ENCODE assay signal across 22 cellular contexts in genomic region chr5:177314376-177315342, GRCh38. TPM values are rescaled to one million over a fixed set of nuclear protein-coding genes. Genes with fewer than 3 reads are reported as not detected.
A peak's percentile ranks its signal among the peaks of the same experiment; 100 is the strongest.
DNase-seq lines count a peak whose midpoint lies in the region; ATAC-seq and TF ChIP-seq lines count a peak whose summit lies in the region.
"Had no signal": no experiment of that assay in that cellular context is flagged by ENCODE, and none has a peak within 500 bp of the region (broad histone marks: within the 10 kb centered on the region; RNA-seq: fewer than 3 reads in every experiment).

No MANE protein-coding gene starts in this region.

- no TSS peak for BruUV-seq in A673 (replicated peaks; lab: Mats Ljungman, UMichigan)

- 87 to 93% methylated on average over 14 to 18 of the region's 18 CpGs for WGBS in aorta, 2 donors
- no CpG with 5 or more reads among the region's 18 CpGs for WGBS in mesendoderm (ENCODE audit: extremely low coverage, insufficient coverage, low lambda C conversion rate)

- CTCF ChIA-PET in activated CD8-positive, alpha-beta T cell treated with anti-CD3 and anti-CD28 coated beads, Interleukin-2, amount 10 ng/mL, durations not matched to agents 7 days and 5 days (lab: Charles Lee), result interaction anchor here (1.1 to 1.4 kb wide), 3 partner anchors 32 to 187 kb away, joined by 3 to 5 read pairs (median 3); no protein-coding TSS in a partner anchor
- CTCF ChIA-PET in activated CD8-positive, alpha-beta T cell treated with anti-CD3 and anti-CD28 coated beads for 36 hours (lab: Charles Lee), result interaction anchor here (1.1 to 6.2 kb wide), 9 partner anchors 21 to 201 kb away, joined by 3 to 58 read pairs (median 5); partner anchors contain the start of genes LMAN2 and PFN3
- CTCF ChIA-PET in A673 (lab: Charles Lee), result no interaction called here

- H3K27me3 ChIP-seq in neural progenitor cell (peaks cover 3% of the 10 kb centered on the region), aorta (ENCODE audit: control insufficient read depth in 1 of 2, insufficient read depth in 2 of 2, low read length in 1 of 2) (no peaks in the 10 kb centered on the region), mesendoderm (ENCODE audit: insufficient read depth, low read length, poor library complexity) (no peaks in the 10 kb centered on the region), A673 (replicated peaks; ENCODE audit: insufficient read depth, low read depth, low read length, poor library complexity) (no peaks in the 10 kb centered on the region)
- H3K27me3 ChIP-seq: MG63 had no signal

- H3K27ac Mint-ChIP-seq in activated CD8-positive, alpha-beta T cell treated with anti-CD3 and anti-CD28 coated beads, Interleukin-2, amount 10 ng/mL, durations not matched to agents 7 days and 5 days, result peak overlapping the region; percentile 25
- H3K27ac Mint-ChIP-seq in activated CD8-positive, alpha-beta T cell treated with anti-CD3 and anti-CD28 coated beads for 36 hours, result no peak overlapping the region
- no peak overlapping the region for H3K27ac Mint-ChIP-seq in T-helper 17 cell
- H3K27ac Mint-ChIP-seq in neural progenitor cell, result no peak overlapping the region

- H3F3A ChIP-seq in neural progenitor cell (ENCODE audit: low read depth), result peaks cover 27% of the 10 kb centered on the region

- no peak overlapping the region for H3K23ac ChIP-seq in mesendoderm (ENCODE audit: low read length)

- H4K20me1 ChIP-seq in neural progenitor cell (ENCODE audit: low read depth), result peaks cover 15% of the 10 kb centered on the region

- no peak overlapping the region for H3K9ac ChIP-seq in neural progenitor cell
- no peak overlapping the region for H3K9ac ChIP-seq in mesendoderm (ENCODE audit: low read length)

- H2BK5ac ChIP-seq in mesendoderm (ENCODE audit: low read length), result no peak overlapping the region

- no peak overlapping the region for H3K4me3 Mint-ChIP-seq in activated CD8-positive, alpha-beta T cell treated with anti-CD3 and anti-CD28 coated beads, Interleukin-2, amount 10 ng/mL, durations not matched to agents 7 days and 5 days
- H3K4me3 Mint-ChIP-seq in activated CD8-positive, alpha-beta T cell treated with anti-CD3 and anti-CD28 coated beads for 36 hours, result no peak overlapping the region
- H3K4me3 Mint-ChIP-seq in T-helper 17 cell (peak overlapping the region; percentile 9), neural progenitor cell (peak overlapping the region; percentile 8)

- H3K18ac ChIP-seq in mesendoderm (ENCODE audit: low read length), result no peak overlapping the region

- H3K4ac ChIP-seq in mesendoderm (ENCODE audit: low read depth, low read length), result no peak overlapping the region

- TF ChIP-seq CTCF in activated CD8-positive, alpha-beta T cell treated with anti-CD3 and anti-CD28 coated beads for 36 hours (IDR thresholded peaks at IDR 0.05), result no peak
- TF ChIP-seq CTCF in neural progenitor cell (IDR thresholded peaks at IDR 0.05) (no peak), A673 (conservative IDR thresholded peaks at IDR 0.05; ENCODE audit: low read depth, low read length) (no peak)

- intact Hi-C loops in activated CD8-positive, alpha-beta T cell treated with anti-CD3 and anti-CD28 coated beads for 36 hours (cut with micrococcal nuclease), result loop anchor here (5.0 to 10.0 kb wide), 4 partner anchors 43 to 183 kb away; partner anchors contain the start of genes PDLIM7 and RGS14
- intact Hi-C loops in aorta (cut with DNase I), result loop anchor here in 1 of 2 donors (5.0 kb wide), 3 partner anchors 53 to 202 kb away; no protein-coding TSS in a partner anchor
- intact Hi-C loops in A673 (cut with micrococcal nuclease; ENCODE audit: unreplicated experiment), result no loop called here

- peaks cover 52% of the 10 kb centered on the region for H3K4me1 Mint-ChIP-seq in activated CD8-positive, alpha-beta T cell treated with anti-CD3 and anti-CD28 coated beads, Interleukin-2, amount 10 ng/mL, durations not matched to agents 7 days and 5 days (ENCODE audit: low read depth)
- peaks cover 27% of the 10 kb centered on the region for H3K4me1 Mint-ChIP-seq in activated CD8-positive, alpha-beta T cell treated with anti-CD3 and anti-CD28 coated beads for 36 hours (ENCODE audit: low read depth)
- H3K4me1 Mint-ChIP-seq in T-helper 17 cell (peaks cover 33% of the 10 kb centered on the region), neural progenitor cell (peaks cover 31% of the 10 kb centered on the region)

- no peak overlapping the region for H2AFZ ChIP-seq in neural progenitor cell (replicated peaks)

- no peak overlapping the region for H3K4me2 ChIP-seq in neural progenitor cell
- H3K4me2 ChIP-seq in mesendoderm (ENCODE audit: low read length), result no peak overlapping the region

- H3K27me3 Mint-ChIP-seq in activated CD8-positive, alpha-beta T cell treated with anti-CD3 and anti-CD28 coated beads, Interleukin-2, amount 10 ng/mL, durations not matched to agents 7 days and 5 days (ENCODE audit: low read depth), result no peaks in the 10 kb centered on the region
- no peaks in the 10 kb centered on the region for H3K27me3 Mint-ChIP-seq in activated CD8-positive, alpha-beta T cell treated with anti-CD3 and anti-CD28 coated beads for 36 hours
- no peaks in the 10 kb centered on the region for H3K27me3 Mint-ChIP-seq in T-helper 17 cell
- peaks cover 9% of the 10 kb centered on the region for H3K27me3 Mint-ChIP-seq in neural progenitor cell (ENCODE audit: insufficient read depth, low read depth)

- no peak overlapping the region for H3K56ac ChIP-seq in mesendoderm (ENCODE audit: low read length)

- no peak overlapping the region for H4K5ac ChIP-seq in mesendoderm (ENCODE audit: low read length)

- no peak overlapping the region for H2BK15ac ChIP-seq in mesendoderm (replicated peaks; ENCODE audit: low read depth)

- peaks cover 28% of the 10 kb centered on the region for H3K36me3 Mint-ChIP-seq in activated CD8-positive, alpha-beta T cell treated with anti-CD3 and anti-CD28 coated beads, Interleukin-2, amount 10 ng/mL, durations not matched to agents 7 days and 5 days (ENCODE audit: low read depth)
- H3K36me3 Mint-ChIP-seq in activated CD8-positive, alpha-beta T cell treated with anti-CD3 and anti-CD28 coated beads for 36 hours (ENCODE audit: low read depth), result peaks cover 12% of the 10 kb centered on the region
- no peaks in the 10 kb centered on the region for H3K36me3 Mint-ChIP-seq in T-helper 17 cell (ENCODE audit: low read depth)
- H3K36me3 Mint-ChIP-seq in neural progenitor cell, result no peaks in the 10 kb centered on the region

- no peak for ATAC-seq in activated CD8-positive, alpha-beta T cell treated with anti-CD3 and anti-CD28 coated beads, Interleukin-2, amount 10 ng/mL, durations not matched to agents 7 days and 5 days
- ATAC-seq in activated CD8-positive, alpha-beta T cell treated with anti-CD3 and anti-CD28 coated beads for 36 hours, result no peak
- ATAC-seq in T-helper 17 cell, result no peak
- ATAC-seq in aorta (ENCODE audit: low FRiP score), result no peak
- no peak for ATAC-seq in GM21786 (IDR thresholded peaks at IDR 0.05; ENCODE audit: unreplicated experiment)
- ATAC-seq: GM12878, SK-N-SH treated with all-trans-retinoic acid at 6 μM for 48 hours had no signal

- H3K79me2 ChIP-seq in neural progenitor cell (ENCODE audit: low read depth) (no peaks in the 10 kb centered on the region), mesendoderm (ENCODE audit: control insufficient read depth, insufficient read depth, low read length) (no peaks in the 10 kb centered on the region)

- no peak overlapping the region for H2AK5ac ChIP-seq in mesendoderm (ENCODE audit: low read length)

- POLR2A ChIA-PET in activated CD8-positive, alpha-beta T cell treated with anti-CD3 and anti-CD28 coated beads, Interleukin-2, amount 10 ng/mL, durations not matched to agents 7 days and 5 days (lab: Charles Lee), result interaction anchor here (1.2 to 1.9 kb wide), 2 partner anchors 37 kb away, joined by 6 read pairs; partner anchors contain the start of gene LMAN2
- POLR2A ChIA-PET in activated CD8-positive, alpha-beta T cell treated with anti-CD3 and anti-CD28 coated beads for 36 hours (lab: Charles Lee), result interaction anchor here (1.2 to 1.4 kb wide), 2 partner anchors 65 to 89 kb away, joined by 4 to 5 read pairs; no protein-coding TSS in a partner anchor
- POLR2A ChIA-PET in A673 (lab: Charles Lee; ENCODE audit: low non-redundant PET), result interaction anchor here (0.6 kb wide), 1 partner anchor 175 kb away, joined by 3 read pairs; no protein-coding TSS in a partner anchor

- no peak for DNase-seq in activated CD8-positive, alpha-beta T cell treated with anti-CD3 and anti-CD28 coated beads, Interleukin-2, amount 10 ng/mL, durations not matched to agents 7 days and 5 days
- DNase-seq in activated CD8-positive, alpha-beta T cell treated with anti-CD3 and anti-CD28 coated beads for 36 hours, result no peak
- no peak for DNase-seq in T-helper 17 cell
- DNase-seq in neural progenitor cell (ENCODE audit: low spot score), result no peak
- peak; percentile 47 to 69 for DNase-seq in aorta
- DNase-seq in mesendoderm, result no peak
- no peak for DNase-seq in A673 (ENCODE audit: low spot score)
- DNase-seq: 8988T; CD8-positive, alpha-beta memory T cell; DMS79 treated with DMSO at 0.1 percent for 48 hours; GDM1; GOT3; Karpas-422; MG63; NCI-H1092; NCI-H2107; NCI-H2227 treated with DMSO at 0.1 percent for 48 hours; NCI-H524; SHP77 treated with DMSO at 0.1 percent for 48 hours had no signal

- H3K27ac ChIP-seq in neural progenitor cell, result no peak overlapping the region
- H3K27ac ChIP-seq in aorta (ENCODE audit: low read depth in 1 of 2, low read length in 2 of 2), result no peak overlapping the region
- no peak overlapping the region for H3K27ac ChIP-seq in mesendoderm (ENCODE audit: low read depth, low read length)
- no peak overlapping the region for H3K27ac ChIP-seq in A673 (ENCODE audit: low read depth, low read length, poor library complexity, severe bottlenecking)

- H3K79me1 ChIP-seq in mesendoderm (ENCODE audit: low read length), result no peaks in the 10 kb centered on the region

- H3K36me3 ChIP-seq in neural progenitor cell (no peaks in the 10 kb centered on the region), aorta (ENCODE audit: control insufficient read depth in 1 of 2, insufficient read depth in 2 of 2, low read length in 1 of 2) (no peaks in the 10 kb centered on the region), mesendoderm (ENCODE audit: control insufficient read depth, insufficient read depth, low read length) (no peaks in the 10 kb centered on the region), A673 (ENCODE audit: insufficient read depth, low read length, poor library complexity, severe bottlenecking) (no peaks in the 10 kb centered on the region)

- H3K4me3 ChIP-seq in neural progenitor cell (no peak overlapping the region), aorta (ENCODE audit: low read length in 2 of 2) (no peak overlapping the region), mesendoderm (ENCODE audit: low read length) (no peak overlapping the region), A673 (ENCODE audit: low read depth, low read length, poor library complexity, severe bottlenecking) (no peak overlapping the region)
- H3K4me3 ChIP-seq: GM12878, MG63 had no signal

- H3K9me3 ChIP-seq in T-helper 17 cell (ENCODE audit: control insufficient read depth, low read length, poor library complexity, severe bottlenecking) (no peaks in the 10 kb centered on the region), neural progenitor cell (ENCODE audit: low read depth) (no peaks in the 10 kb centered on the region), aorta (ENCODE audit: control insufficient read depth, low read length) (no peaks in the 10 kb centered on the region), A673 (ENCODE audit: low read depth, low read length, poor library complexity, severe bottlenecking) (no peaks in the 10 kb centered on the region)
- H3K9me3 ChIP-seq: MG63 had no signal

- no peak overlapping the region for H4K8ac ChIP-seq in mesendoderm (ENCODE audit: low read depth, low read length)

- peaks cover 12% of the 10 kb centered on the region for H3K4me1 ChIP-seq in neural progenitor cell
- no peaks in the 10 kb centered on the region for H3K4me1 ChIP-seq in aorta (ENCODE audit: control insufficient read depth in 1 of 2, insufficient read depth in 2 of 2, low read length in 2 of 2)
- peaks cover 4% of the 10 kb centered on the region for H3K4me1 ChIP-seq in mesendoderm (ENCODE audit: control insufficient read depth, low read depth, low read length)
- peaks cover 18% of the 10 kb centered on the region for H3K4me1 ChIP-seq in A673 (ENCODE audit: insufficient read depth, low read length, poor library complexity, severe bottlenecking)

- no peaks in the 10 kb centered on the region for H3K9me3 Mint-ChIP-seq in activated CD8-positive, alpha-beta T cell treated with anti-CD3 and anti-CD28 coated beads, Interleukin-2, amount 10 ng/mL, durations not matched to agents 7 days and 5 days (ENCODE audit: insufficient read depth)
- H3K9me3 Mint-ChIP-seq in activated CD8-positive, alpha-beta T cell treated with anti-CD3 and anti-CD28 coated beads for 36 hours, result peaks cover 4% of the 10 kb centered on the region
- H3K9me3 Mint-ChIP-seq in neural progenitor cell, result peaks cover 4% of the 10 kb centered on the region

- no peak overlapping the region for H2BK120ac ChIP-seq in mesendoderm (ENCODE audit: low read depth, low read length)

RNA-seq across cellular contexts. Expression of gene MXD3, which starts 3.0 kb away (rescaled TPM):
- total RNA-seq in activated CD8-positive, alpha-beta T cell treated with anti-CD3 and anti-CD28 coated beads, Interleukin-2, amount 10 ng/mL, durations not matched to agents 7 days and 5 days, result 10 to 100 TPM; 93.2 to 96.9 TPM
- total RNA-seq in activated CD8-positive, alpha-beta T cell treated with anti-CD3 and anti-CD28 coated beads for 36 hours, result 10 to 100 TPM; 19.3 to 25.1 TPM
- total RNA-seq in T-helper 17 cell, result 10 to 100 TPM in 1 of 2 donors, 1 to 10 TPM in 1; 8.7 to 11.8 TPM
- 31.1 and 65.4 TPM in 2 replicates for total RNA-seq in neural progenitor cell (ENCODE audit: low replicate concordance)
- total RNA-seq in aorta, result 1 to 10 TPM; 9.1 to 9.2 TPM
- polyA plus RNA-seq in aorta, result 10 to 100 TPM in 1 of 2 donors, 1 to 10 TPM in 1; 4.1 to 52.6 TPM
- 3.1 TPM for polyA plus RNA-seq in mesendoderm (2013, experiment 1 of 2)
- polyA plus RNA-seq in mesendoderm (2013, experiment 2 of 2), result 2.6 TPM
- 15.1 and 19.4 TPM in 2 replicates for total RNA-seq in A673 (2021)

RNA-seq across cellular contexts. Expression of gene PRELID1, which starts 11.1 kb away (rescaled TPM):
- total RNA-seq in activated CD8-positive, alpha-beta T cell treated with anti-CD3 and anti-CD28 coated beads, Interleukin-2, amount 10 ng/mL, durations not matched to agents 7 days and 5 days, result 100 to 1,000 TPM; 152 to 154 TPM
- total RNA-seq in activated CD8-positive, alpha-beta T cell treated with anti-CD3 and anti-CD28 coated beads for 36 hours, result 100 to 1,000 TPM; 222 to 233 TPM
- total RNA-seq in T-helper 17 cell (10 to 100 TPM; 44.9 to 55.8 TPM), neural progenitor cell (ENCODE audit: low replicate concordance) (133 and 206 TPM in 2 replicates), aorta (10 to 100 TPM; 57.2 to 72.7 TPM), A673 (2021) (169 and 194 TPM in 2 replicates)
- 100 to 1,000 TPM in 1 of 2 donors, 10 to 100 TPM in 1; 91.0 to 104 TPM for polyA plus RNA-seq in aorta
- polyA plus RNA-seq in mesendoderm (2013, experiment 1 of 2), result 308 TPM
- 317 TPM for polyA plus RNA-seq in mesendoderm (2013, experiment 2 of 2)

RNA-seq across cellular contexts. Expression of gene RAB24, which starts 11.1 kb away (rescaled TPM):
- 10 to 100 TPM; 44.1 to 48.8 TPM for total RNA-seq in activated CD8-positive, alpha-beta T cell treated with anti-CD3 and anti-CD28 coated beads, Interleukin-2, amount 10 ng/mL, durations not matched to agents 7 days and 5 days
- 10 to 100 TPM; 26.6 TPM for total RNA-seq in activated CD8-positive, alpha-beta T cell treated with anti-CD3 and anti-CD28 coated beads for 36 hours
- total RNA-seq in T-helper 17 cell (10 to 100 TPM in 1 of 2 donors, 1 to 10 TPM in 1; 8.8 to 17.6 TPM), neural progenitor cell (ENCODE audit: low replicate concordance) (4.3 and 15.1 TPM in 2 replicates), aorta (10 to 100 TPM; 19.6 to 28.7 TPM), A673 (2021) (16.0 and 19.2 TPM in 2 replicates)
- 10 to 100 TPM; 49.6 to 80.7 TPM for polyA plus RNA-seq in aorta
- polyA plus RNA-seq in mesendoderm (2013, experiment 1 of 2), result 10.6 TPM
- polyA plus RNA-seq in mesendoderm (2013, experiment 2 of 2), result 10.3 TPM

RNA-seq across cellular contexts. Expression of gene LMAN2, which starts 36.8 kb away (rescaled TPM):
- total RNA-seq in activated CD8-positive, alpha-beta T cell treated with anti-CD3 and anti-CD28 coated beads, Interleukin-2, amount 10 ng/mL, durations not matched to agents 7 days and 5 days, result 100 to 1,000 TPM; 119 to 127 TPM
- total RNA-seq in activated CD8-positive, alpha-beta T cell treated with anti-CD3 and anti-CD28 coated beads for 36 hours, result 10 to 100 TPM; 79.9 to 87.5 TPM
- total RNA-seq in T-helper 17 cell (10 to 100 TPM; 75.5 to 89.8 TPM), neural progenitor cell (ENCODE audit: low replicate concordance) (96.5 and 116 TPM in 2 replicates), aorta (10 to 100 TPM; 86.2 to 89.0 TPM), A673 (2021) (97.7 and 98.4 TPM in 2 replicates)
- polyA plus RNA-seq in aorta, result 100 to 1,000 TPM; 142 to 145 TPM
- 179 TPM for polyA plus RNA-seq in mesendoderm (2013, experiment 1 of 2)
- 188 TPM for polyA plus RNA-seq in mesendoderm (2013, experiment 2 of 2)

RNA-seq across cellular contexts. Expression of gene RGS14, which starts 43.1 kb away (rescaled TPM):
- total RNA-seq in activated CD8-positive, alpha-beta T cell treated with anti-CD3 and anti-CD28 coated beads, Interleukin-2, amount 10 ng/mL, durations not matched to agents 7 days and 5 days, result 100 to 1,000 TPM; 112 to 117 TPM
- total RNA-seq in activated CD8-positive, alpha-beta T cell treated with anti-CD3 and anti-CD28 coated beads for 36 hours, result 10 to 100 TPM; 50.4 to 52.5 TPM
- total RNA-seq in T-helper 17 cell (100 to 1,000 TPM in 1 of 2 donors, 10 to 100 TPM in 1; 76.7 to 110 TPM), neural progenitor cell (ENCODE audit: low replicate concordance) (3.2 and 19.0 TPM in 2 replicates), aorta (10 to 100 TPM in 1 of 2 donors, 1 to 10 TPM in 1; 8.8 to 15.0 TPM), A673 (2021) (3.1 and 6.5 TPM in 2 replicates)
- 1 to 10 TPM; 5.7 to 9.4 TPM for polyA plus RNA-seq in aorta
- polyA plus RNA-seq in mesendoderm (2013, experiment 1 of 2), result 8.6 TPM
- polyA plus RNA-seq in mesendoderm (2013, experiment 2 of 2), result 8.8 TPM

Comparison
In these comparisons a context has a peak if more than half of its experiments do, and no peak if none do; other contexts are left out.
1. DNase-seq: peak in aorta (2 of 2); none in activated CD8-positive, alpha-beta T cell treated with anti-CD3 and anti-CD28 coated beads, Interleukin-2, amount 10 ng/mL, durations not matched to agents 7 days and 5 days (single experiment), activated CD8-positive, alpha-beta T cell treated with anti-CD3 and anti-CD28 coated beads for 36 hours (single experiment), T-helper 17 cell (0 of 3), neural progenitor cell (single experiment), mesendoderm (single experiment) and A673 (single experiment).
2. H3K4me3 Mint-ChIP-seq: peak in T-helper 17 cell (single experiment) and neural progenitor cell (single experiment); none in activated CD8-positive, alpha-beta T cell treated with anti-CD3 and anti-CD28 coated beads, Interleukin-2, amount 10 ng/mL, durations not matched to agents 7 days and 5 days (single experiment) and activated CD8-positive, alpha-beta T cell treated with anti-CD3 and anti-CD28 coated beads for 36 hours (single experiment).